In genomic region chr3:55813268-55814097, GRCh38 we compare ENCODE assay signal across 12 cellular contexts.
"Had no signal": no experiment of that assay in that cellular context is flagged by ENCODE, and none has a peak within 500 bp of the region (broad histone marks: within the 10 kb centered on the region; RNA-seq: fewer than 3 reads in every experiment).

No MANE protein-coding gene starts in this region.

- H3K9me3 ChIP-seq: body of pancreas, thyroid gland had no signal

- H3K36me3 ChIP-seq: thyroid gland had no signal

- H3K4me1 ChIP-seq: body of pancreas had no signal

- H3K27ac ChIP-seq: body of pancreas, thyroid gland, VCaP had no signal

- H3K4me3 ChIP-seq: body of pancreas, thyroid gland had no signal

- ATAC-seq: body of pancreas; effector memory CD8-positive, alpha-beta T cell had no signal

- DNase-seq: activated CD4-positive, CD25-positive, alpha-beta regulatory T cell treated with anti-CD3 and anti-CD28 coated beads, Interleukin-2, amount 50 U/mL, for 72 hours; amniotic stem cell; body of pancreas; caudate nucleus; effector memory CD8-positive, alpha-beta T cell; foreskin fibroblast; hippocampal formation; left cardiac atrium; stimulated activated CD4-positive, alpha-beta T cell treated with anti-CD3 and anti-CD28 coated beads, Interleukin-2, amount 100 ng/mL, for 24 hours; stimulated activated naive CD4-positive, alpha-beta T cell treated with Interleukin-2 at 50 U/mL for 16 hours; thyroid gland had no signal

- H3K27me3 ChIP-seq: body of pancreas, thyroid gland had no signal
